In the genomic region with DNA sequence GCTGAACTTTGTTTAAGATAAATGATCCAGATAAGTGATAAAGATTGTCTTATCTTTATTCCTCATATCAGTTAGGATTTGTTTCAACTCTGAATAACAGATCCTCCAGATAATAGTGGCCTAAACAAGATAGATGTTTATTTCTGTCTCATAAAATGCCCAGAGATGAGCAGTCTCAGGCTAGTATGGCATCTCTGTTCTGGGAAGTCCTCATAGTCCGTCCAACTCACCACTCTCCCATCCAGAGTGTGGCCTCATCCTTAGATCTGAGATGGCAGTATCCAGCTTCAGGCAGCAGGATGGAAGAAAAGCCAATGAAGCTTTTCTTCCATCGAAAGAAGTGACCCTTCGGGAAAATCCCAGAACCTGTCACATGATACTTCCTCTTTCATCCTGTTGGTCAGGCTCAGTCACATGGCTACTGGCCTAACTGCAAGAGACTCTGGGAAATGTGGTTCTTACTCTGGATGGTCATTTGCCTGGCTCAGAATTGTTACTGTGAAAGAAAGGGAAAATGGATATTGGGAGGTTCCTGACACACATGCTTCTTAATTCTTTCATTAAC, we compare ENCODE assay signal across 9 cellular contexts. TPM values are rescaled to one million over a fixed set of nuclear protein-coding genes. Genes with fewer than 3 reads are reported as not detected.
DNase-seq lines count a peak whose midpoint lies in the region; ATAC-seq and TF ChIP-seq lines count a peak whose summit lies in the region.
"Had no signal": no experiment of that assay in that cellular context is flagged by ENCODE, and none has a peak within 500 bp of the region (broad histone marks: within the 10 kb centered on the region; RNA-seq: fewer than 3 reads in every experiment).

No MANE protein-coding gene starts in this region.

- ATAC-seq in left lung, result peak; percentile 62
- ATAC-seq in GM19351 (IDR thresholded peaks at IDR 0.05; ENCODE audit: unreplicated experiment), result no peak

- H3K9me3 ChIP-seq in left lung, result no peaks in the 10 kb centered on the region

- TF ChIP-seq CTCF in NB4 (IDR thresholded peaks at IDR 0.05; ENCODE audit: low read depth, low read length), result no peak
- no peak for TF ChIP-seq CTCF in left lung (IDR thresholded peaks at IDR 0.05)

- no peaks in the 10 kb centered on the region for H3K36me3 ChIP-seq in left lung

- intact Hi-C loops in left lung (cut with DNase I), result no loop called here

- in situ Hi-C loops in T47D (cut with HindIII; ENCODE audit: low pct_unique_long_range_greater_than_20kb, low sequenced_read_pairs), result no loop called here

- DNase-seq in DMS53 treated with DMSO at 0.1 percent for 48 hours (lab: John Stamatoyannopoulos, UW; ENCODE audit: unreplicated experiment), result peak; percentile 7
- peak; percentile 44 for DNase-seq in NB4 (ENCODE audit: low read depth)
- DNase-seq in T47D (ENCODE audit: low read depth in 1 of 2, low spot score in 1 of 2), result peak; percentile 10 to 53
- no peak for DNase-seq in left lung
- DNase-seq in stimulated activated CD4-positive, alpha-beta T cell treated with anti-CD3 and anti-CD28 coated beads, Interleukin-2, amount 100 ng/mL, for 48 hours, result no peak
- DNase-seq in stimulated activated CD4-positive, alpha-beta T cell treated with anti-CD3 and anti-CD28 coated beads, Interleukin-4, amount 100 ng/mL, for 1 hour, result no peak
- DNase-seq in stimulated activated CD4-positive, alpha-beta T cell treated with anti-CD3 and anti-CD28 coated beads, Interleukin-4, amount 100 ng/mL, for 4 hours, result no peak

- H3K27me3 ChIP-seq in left lung, result peaks cover 0 to 7% of the 10 kb centered on the region in 2 donors

- no peak for TF ChIP-seq POLR2A in NB4 (IDR thresholded peaks at IDR 0.05; ENCODE audit: extremely low read depth, insufficient read length)

- H3K4me3 ChIP-seq in NB4 (ENCODE audit: low read depth, low read length) (peak overlapping the region; percentile 7), left lung (no peak overlapping the region)

- H3K4me1 ChIP-seq in left lung, result peaks cover 0 to 13% of the 10 kb centered on the region in 2 donors
- H3K4me1 ChIP-seq: parathyroid adenoma had no signal

- H3K27ac ChIP-seq in left lung, result no peak overlapping the region
- H3K27ac ChIP-seq: parathyroid adenoma had no signal

RNA-seq across cellular contexts. Expression of a gene that starts 29.4 kb away (rescaled TPM):
- 10 to 100 TPM in 1 of 2 donors, 1 to 10 TPM in 1; 8.2 to 15.1 TPM for total RNA-seq in left lung

Comparison
In these comparisons a context has a peak if more than half of its experiments do, and no peak if none do; other contexts are left out.
1. DNase-seq: peak in DMS53 treated with DMSO at 0.1 percent for 48 hours (single experiment), NB4 (single experiment) and T47D (2 of 2); none in left lung (0 of 2), stimulated activated CD4-positive, alpha-beta T cell treated with anti-CD3 and anti-CD28 coated beads, Interleukin-2, amount 100 ng/mL, for 48 hours (0 of 2), stimulated activated CD4-positive, alpha-beta T cell treated with anti-CD3 and anti-CD28 coated beads, Interleukin-4, amount 100 ng/mL, for 1 hour (single experiment) and stimulated activated CD4-positive, alpha-beta T cell treated with anti-CD3 and anti-CD28 coated beads, Interleukin-4, amount 100 ng/mL, for 4 hours (0 of 2).